In genomic region chr17:28747046-28747691, GRCh38 we compare ENCODE assay signal across 1 cellular context.
TF ChIP-seq lines count a peak whose summit lies in the region.

No MANE protein-coding gene starts in this region.

TF ChIP-seq in H1, 55 proteins besides CTCF, POLR2A, EP300 and RAD21:
- TF ChIP-seq ASH2L (IDR thresholded peaks at IDR 0.05; ENCODE audit: low read length) (peak; percentile 59), KDM1A (IDR thresholded peaks at IDR 0.05; ENCODE audit: borderline replicate concordance, low read length) (no peak), JUN (IDR thresholded peaks at IDR 0.05; ENCODE audit: low read depth, low read length) (no peak), EZH2 (IDR thresholded peaks at IDR 0.05; ENCODE audit: low read depth, low read length, severe bottlenecking) (no peak), SP1 (IDR thresholded peaks at IDR 0.05; ENCODE audit: low read depth, low read length) (peak; percentile 76; the same call in 1 of the 2 replicates), BCL11A (IDR thresholded peaks at IDR 0.05; ENCODE audit: low read depth in 2 of 2, low read length in 2 of 2) (no peak), RBBP5 (IDR thresholded peaks at IDR 0.05; ENCODE audit: borderline replicate concordance, low read depth, low read length) (peak; percentile 59; the same call in 1 of the 2 replicates), CBX5 (IDR thresholded peaks at IDR 0.05; ENCODE audit: low read depth, low read length) (no peak)
